9 cellular contexts compared by ENCODE assay signal in the genomic region with DNA sequence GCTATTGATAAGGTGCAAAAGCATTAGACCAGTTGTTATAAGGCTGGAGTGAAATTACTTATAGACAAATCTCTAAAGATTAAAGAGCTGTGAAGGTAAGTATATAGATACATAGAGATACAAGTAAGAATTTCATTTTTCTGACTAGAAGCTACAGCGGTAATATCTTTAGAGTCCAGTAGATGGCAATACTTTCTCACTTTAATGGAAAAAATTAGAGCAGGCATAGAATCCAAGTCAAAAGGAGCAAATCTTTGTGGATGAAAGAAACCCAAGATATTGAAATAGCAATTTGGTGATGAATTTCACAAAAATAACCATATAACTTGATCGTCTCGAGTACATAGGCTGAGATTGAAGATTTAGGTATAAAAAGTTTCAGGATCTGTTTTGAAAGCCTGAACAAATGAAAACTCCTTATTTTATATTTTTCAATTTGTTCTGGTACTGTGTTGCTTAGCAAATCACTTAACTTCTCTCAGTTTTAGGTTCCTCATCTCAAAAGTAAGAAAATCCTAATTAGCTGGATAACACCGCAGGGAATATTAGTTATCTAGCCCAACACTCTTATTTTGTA.
DNase-seq lines count a peak whose midpoint lies in the region; ATAC-seq and TF ChIP-seq lines count a peak whose summit lies in the region.
"Had no signal": no experiment of that assay in that cellular context is flagged by ENCODE, and none has a peak within 500 bp of the region (broad histone marks: within the 10 kb centered on the region; RNA-seq: fewer than 3 reads in every experiment).

No MANE protein-coding gene starts in this region.

- H3K36me3 Mint-ChIP-seq in Calu3 (ENCODE audit: insufficient read depth, unreplicated experiment) (no peaks in the 10 kb centered on the region), endodermal cell (ENCODE audit: low read depth) (peaks cover 10% of the 10 kb centered on the region), nephron (ENCODE audit: low read depth) (peaks cover 8% of the 10 kb centered on the region)

- peaks cover 9% of the 10 kb centered on the region for H3K4me1 ChIP-seq in OCI-LY7 (ENCODE audit: insufficient read depth, low read length, poor library complexity, severe bottlenecking)
- no peaks in the 10 kb centered on the region for H3K4me1 ChIP-seq in endodermal cell (ENCODE audit: control insufficient read depth, insufficient read depth, low read length)

- no peak overlapping the region for H3K4me2 ChIP-seq in OCI-LY7 (ENCODE audit: low read length)

- no peaks in the 10 kb centered on the region for H3K9me2 ChIP-seq in OCI-LY7 (ENCODE audit: insufficient read depth, low read length)

- no peak overlapping the region for H3K9ac ChIP-seq in endodermal cell (ENCODE audit: extremely low read depth, low read length, poor library complexity, severe bottlenecking)

- no peak overlapping the region for H3K4me3 Mint-ChIP-seq in Calu3 (ENCODE audit: low read depth, unreplicated experiment)
- H3K4me3 Mint-ChIP-seq in endodermal cell: no peak overlapping the region
- no peak overlapping the region for H3K4me3 Mint-ChIP-seq in nephron
- H3K4me3 Mint-ChIP-seq: memory B cell had no signal

- H3K36me3 ChIP-seq in OCI-LY7 (ENCODE audit: insufficient read depth, low read length) (peaks cover 57% of the 10 kb centered on the region), endodermal cell (ENCODE audit: control insufficient read depth, insufficient read depth, low read length) (no peaks in the 10 kb centered on the region), WERI-Rb-1 (peaks cover 4% of the 10 kb centered on the region; the same call in 1 of the 2 replicates)

- H2AFZ ChIP-seq in OCI-LY7 (ENCODE audit: low read length): no peak overlapping the region

- H3K9me3 ChIP-seq in OCI-LY7 (ENCODE audit: low read length) (no peaks in the 10 kb centered on the region), endodermal cell (ENCODE audit: control insufficient read depth, low read length) (no peaks in the 10 kb centered on the region), WERI-Rb-1 (ENCODE audit: severe bottlenecking) (no peaks in the 10 kb centered on the region)

- BruUV-seq in Calu3 (replicated peaks; lab: Mats Ljungman, UMichigan) (no TSS peak), OCI-LY7 (replicated peaks; lab: Mats Ljungman, UMichigan) (no TSS peak)

- H3K27ac Mint-ChIP-seq in Calu3 (ENCODE audit: unreplicated experiment): no peak overlapping the region
- no peak overlapping the region for H3K27ac Mint-ChIP-seq in endodermal cell
- no peak overlapping the region for H3K27ac Mint-ChIP-seq in nephron

- no peaks in the 10 kb centered on the region for H3K9me3 Mint-ChIP-seq in Calu3 (ENCODE audit: low read depth, unreplicated experiment)
- no peaks in the 10 kb centered on the region for H3K9me3 Mint-ChIP-seq in endodermal cell
- no peaks in the 10 kb centered on the region for H3K9me3 Mint-ChIP-seq in nephron
- H3K9me3 Mint-ChIP-seq: memory B cell had no signal

- TF ChIP-seq CTCF in Calu3 (IDR thresholded peaks at IDR 0.05; ENCODE audit: unreplicated experiment): peak; percentile 56
- TF ChIP-seq CTCF in OCI-LY7 (conservative IDR thresholded peaks at IDR 0.05; ENCODE audit: low read length): peak; percentile 92
- TF ChIP-seq CTCF in endodermal cell (conservative IDR thresholded peaks at IDR 0.05): peak; percentile 86
- peak; percentile 64 to 83 (median 69) for TF ChIP-seq CTCF in nephron (IDR thresholded peaks at IDR 0.05; ENCODE audit: unreplicated experiment in 3 of 3)
- no peak for TF ChIP-seq CTCF in WERI-Rb-1 (IDR thresholded peaks at IDR 0.05; ENCODE audit: low read depth, low read length)

- POLR2A ChIA-PET in OCI-LY7 (lab: Charles Lee): interaction anchor here (0.6 to 1.2 kb wide), 4 partner anchors 30 to 145 kb away, joined by 3 to 4 read pairs (median 3); no protein-coding TSS in a partner anchor

- CTCF ChIA-PET in Calu3 (lab: Charles Lee): interaction anchor here (1.0 to 2.3 kb wide), 6 partner anchors 177 to 422 kb away, joined by 3 to 22 read pairs (median 5); no protein-coding TSS in a partner anchor
- CTCF ChIA-PET in OCI-LY7 (lab: Charles Lee; ENCODE audit: unreplicated experiment): interaction anchor here (0.6 kb wide), 1 partner anchor 244 kb away, joined by 3 read pairs; no protein-coding TSS in a partner anchor

- 64 to 65% methylated on average over 2 to 4 of the region's 4 CpGs for WGBS in endodermal cell (ENCODE audit: insufficient coverage in 1 of 2, insufficient read length in 1 of 2), 2 experiments

- H3K4me3 ChIP-seq in OCI-LY7 (ENCODE audit: low read depth, low read length, poor library complexity, severe bottlenecking) (no peak overlapping the region), endodermal cell (ENCODE audit: low read length) (no peak overlapping the region), WERI-Rb-1 (ENCODE audit: low read depth, low read length) (no peak overlapping the region)

- ATAC-seq in GM21576 (IDR thresholded peaks at IDR 0.05; ENCODE audit: unreplicated experiment) (no peak), GM19467 (IDR thresholded peaks at IDR 0.05; ENCODE audit: unreplicated experiment) (no peak)

- H3K27ac ChIP-seq in OCI-LY7 (ENCODE audit: low read depth, low read length, poor library complexity, severe bottlenecking) (no peak overlapping the region), endodermal cell (ENCODE audit: low read depth, low read length) (no peak overlapping the region), WERI-Rb-1 (no peak overlapping the region)

- intact Hi-C loops in Calu3 (cut with micrococcal nuclease; ENCODE audit: unreplicated experiment) (loop anchor here (2.0 to 5.0 kb wide), 3 partner anchors 256 to 420 kb away; a partner anchor contains a TSS), OCI-LY7 (cut with micrococcal nuclease; ENCODE audit: unreplicated experiment) (loop anchor here (1.0 to 5.0 kb wide), 2 partner anchors 255 to 310 kb away; a partner anchor contains a TSS)

- no peaks in the 10 kb centered on the region for H3K27me3 ChIP-seq in endodermal cell (ENCODE audit: control insufficient read depth, insufficient read depth, low read length, poor library complexity, severe bottlenecking)
- H3K27me3 ChIP-seq in WERI-Rb-1 (ENCODE audit: insufficient read depth, low read depth, severe bottlenecking): no peaks in the 10 kb centered on the region

- H3K27me3 Mint-ChIP-seq in Calu3 (ENCODE audit: unreplicated experiment) (no peaks in the 10 kb centered on the region), endodermal cell (ENCODE audit: insufficient read depth) (no peaks in the 10 kb centered on the region), nephron (ENCODE audit: low read depth) (no peaks in the 10 kb centered on the region)
- H3K27me3 Mint-ChIP-seq: memory B cell had no signal

- peaks cover 8% of the 10 kb centered on the region; the same call in 1 of the 2 replicates for H4K20me1 ChIP-seq in OCI-LY7 (ENCODE audit: insufficient read depth, low read length)

- peaks cover 15% of the 10 kb centered on the region; the same call in 1 of the 2 replicates for H3K79me2 ChIP-seq in OCI-LY7 (ENCODE audit: insufficient read depth, low read depth, low read length)

- H3K4me1 Mint-ChIP-seq in Calu3 (ENCODE audit: low read depth, unreplicated experiment) (no peaks in the 10 kb centered on the region), endodermal cell (no peaks in the 10 kb centered on the region), nephron (peaks cover 17% of the 10 kb centered on the region)

- DNase-seq in Calu3 (no peak), HT1080 (ENCODE audit: low read depth) (peak; percentile 52), OCI-LY7 (ENCODE audit: low spot score) (peak; percentile 57), endodermal cell (no peak), WERI-Rb-1 (no peak)

Comparison
In these comparisons a context has a peak if more than half of its experiments do, and no peak if none do; other contexts are left out.
1. DNase-seq: peak in HT1080 (single experiment) and OCI-LY7 (single experiment); none in Calu3 (single experiment), endodermal cell (single experiment) and WERI-Rb-1 (single experiment).